ENCODE assay signal across 1 cellular context in the genomic region with DNA sequence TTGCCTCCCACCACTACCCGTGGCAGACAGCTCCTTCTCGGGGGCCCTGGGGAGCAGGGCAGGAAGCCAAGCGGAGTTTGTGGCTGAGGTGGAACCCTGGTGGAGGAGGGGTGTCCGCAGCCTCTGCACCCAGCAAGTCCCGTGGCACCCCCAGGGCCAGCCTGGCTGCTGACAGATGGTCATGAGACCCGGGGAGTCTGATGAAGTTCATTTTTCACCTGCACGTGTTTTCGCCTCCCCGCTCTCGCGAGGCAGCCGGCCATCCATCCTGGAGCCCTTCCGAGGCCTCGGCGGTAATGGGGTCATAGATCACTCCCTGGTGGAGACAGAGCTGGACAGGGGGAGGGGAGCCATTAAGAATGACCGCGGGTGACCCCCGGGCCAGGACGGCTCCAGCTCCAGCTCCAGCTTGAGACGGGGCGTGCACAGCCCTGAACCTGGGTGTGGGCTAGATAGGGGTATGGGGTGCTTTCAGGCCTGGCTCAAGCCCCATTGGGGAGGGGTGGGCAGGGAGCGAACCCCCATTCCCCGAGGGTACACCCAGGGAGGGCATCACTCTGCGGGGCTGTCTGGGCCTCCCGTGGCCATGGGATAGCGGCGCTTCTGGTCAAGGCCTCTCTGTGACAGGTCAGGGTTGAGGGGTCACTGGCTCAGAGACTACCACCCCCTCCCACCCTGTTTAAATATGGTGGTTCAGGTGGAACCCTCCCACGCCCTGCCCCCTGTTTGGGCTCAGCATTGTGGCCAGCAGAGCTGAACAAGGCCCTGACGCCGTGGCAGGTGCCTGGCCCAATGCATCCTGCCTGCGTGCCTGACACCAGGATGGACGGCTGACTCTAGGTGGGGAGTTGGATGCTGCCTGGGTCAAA.
A peak's percentile ranks its signal among the peaks of the same experiment; 100 is the strongest.
TF ChIP-seq lines count a peak whose summit lies in the region.

No MANE protein-coding gene starts in this region.

TF ChIP-seq in HepG2, 621 proteins besides CTCF, POLR2A, EP300 and RAD21 (continued from another document and continues in another):
- TF ChIP-seq, protein P1, sequence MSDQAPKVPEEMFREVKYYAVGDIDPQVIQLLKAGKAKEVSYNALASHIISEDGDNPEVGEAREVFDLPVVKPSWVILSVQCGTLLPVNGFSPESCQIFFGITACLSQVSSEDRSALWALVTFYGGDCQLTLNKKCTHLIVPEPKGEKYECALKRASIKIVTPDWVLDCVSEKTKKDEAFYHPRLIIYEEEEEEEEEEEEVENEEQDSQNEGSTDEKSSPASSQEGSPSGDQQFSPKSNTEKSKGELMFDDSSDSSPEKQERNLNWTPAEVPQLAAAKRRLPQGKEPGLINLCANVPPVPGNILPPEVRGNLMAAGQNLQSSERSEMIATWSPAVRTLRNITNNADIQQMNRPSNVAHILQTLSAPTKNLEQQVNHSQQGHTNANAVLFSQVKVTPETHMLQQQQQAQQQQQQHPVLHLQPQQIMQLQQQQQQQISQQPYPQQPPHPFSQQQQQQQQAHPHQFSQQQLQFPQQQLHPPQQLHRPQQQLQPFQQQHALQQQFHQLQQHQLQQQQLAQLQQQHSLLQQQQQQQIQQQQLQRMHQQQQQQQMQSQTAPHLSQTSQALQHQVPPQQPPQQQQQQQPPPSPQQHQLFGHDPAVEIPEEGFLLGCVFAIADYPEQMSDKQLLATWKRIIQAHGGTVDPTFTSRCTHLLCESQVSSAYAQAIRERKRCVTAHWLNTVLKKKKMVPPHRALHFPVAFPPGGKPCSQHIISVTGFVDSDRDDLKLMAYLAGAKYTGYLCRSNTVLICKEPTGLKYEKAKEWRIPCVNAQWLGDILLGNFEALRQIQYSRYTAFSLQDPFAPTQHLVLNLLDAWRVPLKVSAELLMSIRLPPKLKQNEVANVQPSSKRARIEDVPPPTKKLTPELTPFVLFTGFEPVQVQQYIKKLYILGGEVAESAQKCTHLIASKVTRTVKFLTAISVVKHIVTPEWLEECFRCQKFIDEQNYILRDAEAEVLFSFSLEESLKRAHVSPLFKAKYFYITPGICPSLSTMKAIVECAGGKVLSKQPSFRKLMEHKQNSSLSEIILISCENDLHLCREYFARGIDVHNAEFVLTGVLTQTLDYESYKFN (CRISPR knock-in tag; conservative IDR thresholded peaks at IDR 0.05): peak; percentile 82
- TF ChIP-seq, protein P2, sequence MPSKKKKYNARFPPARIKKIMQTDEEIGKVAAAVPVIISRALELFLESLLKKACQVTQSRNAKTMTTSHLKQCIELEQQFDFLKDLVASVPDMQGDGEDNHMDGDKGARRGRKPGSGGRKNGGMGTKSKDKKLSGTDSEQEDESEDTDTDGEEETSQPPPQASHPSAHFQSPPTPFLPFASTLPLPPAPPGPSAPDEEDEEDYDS (CRISPR knock-in tag; IDR thresholded peaks at IDR 0.05): no peak
- TF ChIP-seq ZNF672 (CRISPR knock-in tag; IDR thresholded peaks at IDR 0.05): no peak
- no peak for TF ChIP-seq MTF2 (CRISPR knock-in tag; IDR thresholded peaks at IDR 0.05; ENCODE audit: borderline replicate concordance)
- 0 out of 2 replicates have a peak, but pooled peaks have one; percentile 14 for TF ChIP-seq ZNF737 (CRISPR knock-in tag; IDR thresholded peaks at IDR 0.05; ENCODE audit: borderline replicate concordance)
- TF ChIP-seq, protein P3, sequence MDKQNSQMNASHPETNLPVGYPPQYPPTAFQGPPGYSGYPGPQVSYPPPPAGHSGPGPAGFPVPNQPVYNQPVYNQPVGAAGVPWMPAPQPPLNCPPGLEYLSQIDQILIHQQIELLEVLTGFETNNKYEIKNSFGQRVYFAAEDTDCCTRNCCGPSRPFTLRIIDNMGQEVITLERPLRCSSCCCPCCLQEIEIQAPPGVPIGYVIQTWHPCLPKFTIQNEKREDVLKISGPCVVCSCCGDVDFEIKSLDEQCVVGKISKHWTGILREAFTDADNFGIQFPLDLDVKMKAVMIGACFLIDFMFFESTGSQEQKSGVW (CRISPR knock-in tag; IDR thresholded peaks at IDR 0.05; ENCODE audit: borderline replicate concordance): no peak
- no peak for TF ChIP-seq SAFB2 (CRISPR knock-in tag; IDR thresholded peaks at IDR 0.05; ENCODE audit: borderline replicate concordance, low read depth)
- TF ChIP-seq, protein P4, sequence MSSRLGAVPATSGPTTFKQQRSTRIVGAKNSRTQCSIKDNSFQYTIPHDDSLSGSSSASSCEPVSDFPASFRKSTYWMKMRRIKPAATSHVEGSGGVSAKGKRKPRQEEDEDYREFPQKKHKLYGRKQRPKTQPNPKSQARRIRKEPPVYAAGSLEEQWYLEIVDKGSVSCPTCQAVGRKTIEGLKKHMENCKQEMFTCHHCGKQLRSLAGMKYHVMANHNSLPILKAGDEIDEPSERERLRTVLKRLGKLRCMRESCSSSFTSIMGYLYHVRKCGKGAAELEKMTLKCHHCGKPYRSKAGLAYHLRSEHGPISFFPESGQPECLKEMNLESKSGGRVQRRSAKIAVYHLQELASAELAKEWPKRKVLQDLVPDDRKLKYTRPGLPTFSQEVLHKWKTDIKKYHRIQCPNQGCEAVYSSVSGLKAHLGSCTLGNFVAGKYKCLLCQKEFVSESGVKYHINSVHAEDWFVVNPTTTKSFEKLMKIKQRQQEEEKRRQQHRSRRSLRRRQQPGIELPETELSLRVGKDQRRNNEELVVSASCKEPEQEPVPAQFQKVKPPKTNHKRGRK (CRISPR knock-in tag; IDR thresholded peaks at IDR 0.05): no peak
- TF ChIP-seq ZNF549 (CRISPR knock-in tag; IDR thresholded peaks at IDR 0.05): no peak
- no peak for TF ChIP-seq SNAI1 (CRISPR knock-in tag; IDR thresholded peaks at IDR 0.05; ENCODE audit: borderline replicate concordance)
- TF ChIP-seq, protein P5, sequence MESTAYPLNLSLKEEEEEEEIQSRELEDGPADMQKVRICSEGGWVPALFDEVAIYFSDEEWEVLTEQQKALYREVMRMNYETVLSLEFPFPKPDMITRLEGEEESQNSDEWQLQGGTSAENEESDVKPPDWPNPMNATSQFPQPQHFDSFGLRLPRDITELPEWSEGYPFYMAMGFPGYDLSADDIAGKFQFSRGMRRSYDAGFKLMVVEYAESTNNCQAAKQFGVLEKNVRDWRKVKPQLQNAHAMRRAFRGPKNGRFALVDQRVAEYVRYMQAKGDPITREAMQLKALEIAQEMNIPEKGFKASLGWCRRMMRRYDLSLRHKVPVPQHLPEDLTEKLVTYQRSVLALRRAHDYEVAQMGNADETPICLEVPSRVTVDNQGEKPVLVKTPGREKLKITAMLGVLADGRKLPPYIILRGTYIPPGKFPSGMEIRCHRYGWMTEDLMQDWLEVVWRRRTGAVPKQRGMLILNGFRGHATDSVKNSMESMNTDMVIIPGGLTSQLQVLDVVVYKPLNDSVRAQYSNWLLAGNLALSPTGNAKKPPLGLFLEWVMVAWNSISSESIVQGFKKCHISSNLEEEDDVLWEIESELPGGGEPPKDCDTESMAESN (CRISPR knock-in tag; conservative IDR thresholded peaks at IDR 0.05): no peak
- TF ChIP-seq SMARCC2 (IDR thresholded peaks at IDR 0.05): no peak
- peak; percentile 77 for TF ChIP-seq SALL1 (CRISPR knock-in tag; IDR thresholded peaks at IDR 0.05)
- TF ChIP-seq ZEB1 (IDR thresholded peaks at IDR 0.05; ENCODE audit: insufficient replicate concordance, low read depth): no peak
- TF ChIP-seq ZFP41 (CRISPR knock-in tag; IDR thresholded peaks at IDR 0.05; ENCODE audit: borderline replicate concordance): no peak
- TF ChIP-seq, protein P6, sequence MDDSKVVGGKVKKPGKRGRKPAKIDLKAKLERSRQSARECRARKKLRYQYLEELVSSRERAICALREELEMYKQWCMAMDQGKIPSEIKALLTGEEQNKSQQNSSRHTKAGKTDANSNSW (CRISPR knock-in tag; IDR thresholded peaks at IDR 0.05; ENCODE audit: borderline replicate concordance): no peak
- TF ChIP-seq, protein P7, sequence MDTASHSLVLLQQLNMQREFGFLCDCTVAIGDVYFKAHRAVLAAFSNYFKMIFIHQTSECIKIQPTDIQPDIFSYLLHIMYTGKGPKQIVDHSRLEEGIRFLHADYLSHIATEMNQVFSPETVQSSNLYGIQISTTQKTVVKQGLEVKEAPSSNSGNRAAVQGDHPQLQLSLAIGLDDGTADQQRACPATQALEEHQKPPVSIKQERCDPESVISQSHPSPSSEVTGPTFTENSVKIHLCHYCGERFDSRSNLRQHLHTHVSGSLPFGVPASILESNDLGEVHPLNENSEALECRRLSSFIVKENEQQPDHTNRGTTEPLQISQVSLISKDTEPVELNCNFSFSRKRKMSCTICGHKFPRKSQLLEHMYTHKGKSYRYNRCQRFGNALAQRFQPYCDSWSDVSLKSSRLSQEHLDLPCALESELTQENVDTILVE (CRISPR knock-in tag; IDR thresholded peaks at IDR 0.05): no peak
- no peak for TF ChIP-seq TBX3 (IDR thresholded peaks at IDR 0.05; ENCODE audit: borderline replicate concordance)
- TF ChIP-seq, protein P8, sequence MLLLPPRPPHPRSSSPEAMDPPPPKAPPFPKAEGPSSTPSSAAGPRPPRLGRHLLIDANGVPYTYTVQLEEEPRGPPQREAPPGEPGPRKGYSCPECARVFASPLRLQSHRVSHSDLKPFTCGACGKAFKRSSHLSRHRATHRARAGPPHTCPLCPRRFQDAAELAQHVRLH (CRISPR knock-in tag; IDR thresholded peaks at IDR 0.05; ENCODE audit: borderline replicate concordance, low read depth): peak; percentile 29
- peak; percentile 86 for TF ChIP-seq HNF4A (CRISPR knock-in tag; IDR thresholded peaks at IDR 0.05)
- 0 out of 2 replicates have a peak, but pooled peaks have one; percentile 6 for TF ChIP-seq ZNF430 (CRISPR knock-in tag; IDR thresholded peaks at IDR 0.05)
- TF ChIP-seq HNRNPL (IDR thresholded peaks at IDR 0.05; ENCODE audit: low read depth, low read length): no peak
- TF ChIP-seq RXRA (CRISPR knock-in tag; IDR thresholded peaks at IDR 0.05): peak; percentile 99
- TF ChIP-seq, protein P9, sequence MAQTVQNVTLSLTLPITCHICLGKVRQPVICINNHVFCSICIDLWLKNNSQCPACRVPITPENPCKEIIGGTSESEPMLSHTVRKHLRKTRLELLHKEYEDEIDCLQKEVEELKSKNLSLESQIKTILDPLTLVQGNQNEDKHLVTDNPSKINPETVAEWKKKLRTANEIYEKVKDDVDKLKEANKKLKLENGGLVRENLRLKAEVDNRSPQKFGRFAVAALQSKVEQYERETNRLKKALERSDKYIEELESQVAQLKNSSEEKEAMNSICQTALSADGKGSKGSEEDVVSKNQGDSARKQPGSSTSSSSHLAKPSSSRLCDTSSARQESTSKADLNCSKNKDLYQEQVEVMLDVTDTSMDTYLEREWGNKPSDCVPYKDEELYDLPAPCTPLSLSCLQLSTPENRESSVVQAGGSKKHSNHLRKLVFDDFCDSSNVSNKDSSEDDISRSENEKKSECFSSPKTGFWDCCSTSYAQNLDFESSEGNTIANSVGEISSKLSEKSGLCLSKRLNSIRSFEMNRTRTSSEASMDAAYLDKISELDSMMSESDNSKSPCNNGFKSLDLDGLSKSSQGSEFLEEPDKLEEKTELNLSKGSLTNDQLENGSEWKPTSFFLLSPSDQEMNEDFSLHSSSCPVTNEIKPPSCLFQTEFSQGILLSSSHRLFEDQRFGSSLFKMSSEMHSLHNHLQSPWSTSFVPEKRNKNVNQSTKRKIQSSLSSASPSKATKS (CRISPR knock-in tag; IDR thresholded peaks at IDR 0.05): no peak
- TF ChIP-seq, protein P10, sequence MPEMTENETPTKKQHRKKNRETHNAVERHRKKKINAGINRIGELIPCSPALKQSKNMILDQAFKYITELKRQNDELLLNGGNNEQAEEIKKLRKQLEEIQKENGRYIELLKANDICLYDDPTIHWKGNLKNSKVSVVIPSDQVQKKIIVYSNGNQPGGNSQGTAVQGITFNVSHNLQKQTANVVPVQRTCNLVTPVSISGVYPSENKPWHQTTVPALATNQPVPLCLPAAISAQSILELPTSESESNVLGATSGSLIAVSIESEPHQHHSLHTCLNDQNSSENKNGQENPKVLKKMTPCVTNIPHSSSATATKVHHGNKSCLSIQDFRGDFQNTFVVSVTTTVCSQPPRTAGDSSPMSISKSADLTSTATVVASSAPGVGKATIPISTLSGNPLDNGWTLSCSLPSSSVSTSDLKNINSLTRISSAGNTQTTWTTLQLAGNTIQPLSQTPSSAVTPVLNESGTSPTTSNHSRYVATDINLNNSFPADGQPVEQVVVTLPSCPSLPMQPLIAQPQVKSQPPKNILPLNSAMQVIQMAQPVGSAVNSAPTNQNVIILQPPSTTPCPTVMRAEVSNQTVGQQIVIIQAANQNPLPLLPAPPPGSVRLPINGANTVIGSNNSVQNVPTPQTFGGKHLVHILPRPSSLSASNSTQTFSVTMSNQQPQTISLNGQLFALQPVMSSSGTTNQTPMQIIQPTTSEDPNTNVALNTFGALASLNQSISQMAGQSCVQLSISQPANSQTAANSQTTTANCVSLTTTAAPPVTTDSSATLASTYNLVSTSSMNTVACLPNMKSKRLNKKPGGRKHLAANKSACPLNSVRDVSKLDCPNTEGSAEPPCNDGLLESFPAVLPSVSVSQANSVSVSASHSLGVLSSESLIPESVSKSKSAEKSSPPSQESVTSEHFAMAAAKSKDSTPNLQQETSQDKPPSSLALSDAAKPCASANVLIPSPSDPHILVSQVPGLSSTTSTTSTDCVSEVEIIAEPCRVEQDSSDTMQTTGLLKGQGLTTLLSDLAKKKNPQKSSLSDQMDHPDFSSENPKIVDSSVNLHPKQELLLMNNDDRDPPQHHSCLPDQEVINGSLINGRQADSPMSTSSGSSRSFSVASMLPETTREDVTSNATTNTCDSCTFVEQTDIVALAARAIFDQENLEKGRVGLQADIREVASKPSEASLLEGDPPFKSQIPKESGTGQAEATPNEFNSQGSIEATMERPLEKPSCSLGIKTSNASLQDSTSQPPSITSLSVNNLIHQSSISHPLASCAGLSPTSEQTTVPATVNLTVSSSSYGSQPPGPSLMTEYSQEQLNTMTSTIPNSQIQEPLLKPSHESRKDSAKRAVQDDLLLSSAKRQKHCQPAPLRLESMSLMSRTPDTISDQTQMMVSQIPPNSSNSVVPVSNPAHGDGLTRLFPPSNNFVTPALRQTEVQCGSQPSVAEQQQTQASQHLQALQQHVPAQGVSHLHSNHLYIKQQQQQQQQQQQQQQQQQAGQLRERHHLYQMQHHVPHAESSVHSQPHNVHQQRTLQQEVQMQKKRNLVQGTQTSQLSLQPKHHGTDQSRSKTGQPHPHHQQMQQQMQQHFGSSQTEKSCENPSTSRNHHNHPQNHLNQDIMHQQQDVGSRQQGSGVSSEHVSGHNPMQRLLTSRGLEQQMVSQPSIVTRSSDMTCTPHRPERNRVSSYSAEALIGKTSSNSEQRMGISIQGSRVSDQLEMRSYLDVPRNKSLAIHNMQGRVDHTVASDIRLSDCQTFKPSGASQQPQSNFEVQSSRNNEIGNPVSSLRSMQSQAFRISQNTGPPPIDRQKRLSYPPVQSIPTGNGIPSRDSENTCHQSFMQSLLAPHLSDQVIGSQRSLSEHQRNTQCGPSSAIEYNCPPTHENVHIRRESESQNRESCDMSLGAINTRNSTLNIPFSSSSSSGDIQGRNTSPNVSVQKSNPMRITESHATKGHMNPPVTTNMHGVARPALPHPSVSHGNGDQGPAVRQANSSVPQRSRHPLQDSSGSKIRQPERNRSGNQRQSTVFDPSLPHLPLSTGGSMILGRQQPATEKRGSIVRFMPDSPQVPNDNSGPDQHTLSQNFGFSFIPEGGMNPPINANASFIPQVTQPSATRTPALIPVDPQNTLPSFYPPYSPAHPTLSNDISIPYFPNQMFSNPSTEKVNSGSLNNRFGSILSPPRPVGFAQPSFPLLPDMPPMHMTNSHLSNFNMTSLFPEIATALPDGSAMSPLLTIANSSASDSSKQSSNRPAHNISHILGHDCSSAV (CRISPR knock-in tag; IDR thresholded peaks at IDR 0.05; ENCODE audit: borderline replicate concordance): no peak
- no peak; the same call in 1 of the 2 replicates for TF ChIP-seq ELF1 (CRISPR knock-in tag; IDR thresholded peaks at IDR 0.05)
- TF ChIP-seq, protein P11, sequence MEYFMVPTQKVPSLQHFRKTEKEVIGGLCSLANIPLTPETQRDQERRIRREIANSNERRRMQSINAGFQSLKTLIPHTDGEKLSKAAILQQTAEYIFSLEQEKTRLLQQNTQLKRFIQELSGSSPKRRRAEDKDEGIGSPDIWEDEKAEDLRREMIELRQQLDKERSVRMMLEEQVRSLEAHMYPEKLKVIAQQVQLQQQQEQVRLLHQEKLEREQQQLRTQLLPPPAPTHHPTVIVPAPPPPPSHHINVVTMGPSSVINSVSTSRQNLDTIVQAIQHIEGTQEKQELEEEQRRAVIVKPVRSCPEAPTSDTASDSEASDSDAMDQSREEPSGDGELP (IDR thresholded peaks at IDR 0.05; ENCODE audit: borderline replicate concordance, low read depth): 0 out of 2 replicates have a peak, but pooled peaks have one; percentile 10
